In the genomic region with DNA sequence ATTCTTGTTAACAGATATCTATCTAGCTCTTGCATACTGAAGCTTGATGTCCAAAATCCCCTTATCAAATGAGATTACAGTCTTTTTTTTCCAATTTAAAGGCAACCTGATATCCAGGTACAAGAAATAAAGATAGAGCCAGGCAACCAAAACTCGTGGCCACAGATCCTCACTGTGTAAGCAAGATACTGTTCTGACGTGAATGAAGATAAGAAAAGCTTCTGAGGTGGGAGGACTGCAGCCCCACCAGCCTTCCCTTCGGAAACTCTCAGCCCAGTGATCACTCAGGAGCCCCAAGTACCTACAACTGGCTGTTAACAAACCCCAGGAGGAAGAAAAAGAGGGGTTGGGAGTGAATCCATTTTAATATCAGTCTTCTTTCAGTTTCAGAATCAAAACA, we compare ENCODE assay signal across 24 cellular contexts.
DNase-seq lines count a peak whose midpoint lies in the region; ATAC-seq and TF ChIP-seq lines count a peak whose summit lies in the region.
"Had no signal": no experiment of that assay in that cellular context is flagged by ENCODE, and none has a peak within 500 bp of the region (broad histone marks: within the 10 kb centered on the region; RNA-seq: fewer than 3 reads in every experiment).

No MANE protein-coding gene starts in this region.

- H3K4ac ChIP-seq in mesenchymal stem cell (ENCODE audit: low read depth in 1 of 2, low read length in 2 of 2) = no peak overlapping the region

- H3K79me1 ChIP-seq in mesenchymal stem cell (replicated peaks; ENCODE audit: low read length, poor library complexity, severe bottlenecking) = no peaks in the 10 kb centered on the region

- H4K20me1 ChIP-seq in GM23338 (replicated peaks; ENCODE audit: insufficient read depth) = no peaks in the 10 kb centered on the region

- H3K23ac ChIP-seq in mesenchymal stem cell (ENCODE audit: low read length in 2 of 2) = no peak overlapping the region

- POLR2A ChIA-PET in WTC11 (lab: Charles Lee) = interaction anchor here (0.6 kb wide), 1 partner anchor 25 kb away, joined by 3 read pairs; no protein-coding TSS in a partner anchor

- TF ChIP-seq EP300 in sigmoid colon (IDR thresholded peaks at IDR 0.05) = no peak

- H3K4me3 ChIP-seq in GM23338 (no peak overlapping the region), mesenchymal stem cell (ENCODE audit: insufficient read depth in 1 of 2, low read depth in 1 of 2, low read length in 2 of 2) (peak overlapping the region in 1 of 2 experiments; percentile 34), sigmoid colon (peak overlapping the region in 2 of 4 donors; percentile 9 to 14)
- H3K4me3 ChIP-seq: body of pancreas, heart left ventricle, left ventricle myocardium inferior had no signal

- TF ChIP-seq CTCF in GM23338 (conservative IDR thresholded peaks at IDR 0.05; ENCODE audit: low read depth in 2 of 2) (no peak), WTC11 (IDR thresholded peaks at IDR 0.05) (no peak), sigmoid colon (IDR thresholded peaks at IDR 0.05) (no peak)

- ATAC-seq in GM23338 (peak; percentile 60), WTC11 (peak; percentile 73)
- ATAC-seq: activated CD4-positive, alpha-beta T cell treated with anti-CD3 and anti-CD28 coated beads for 36 hours; body of pancreas had no signal

- no peak overlapping the region for H3K9ac ChIP-seq in mesenchymal stem cell (ENCODE audit: low read length)

- H2BK5ac ChIP-seq in mesenchymal stem cell (ENCODE audit: low read depth, low read length, poor library complexity, severe bottlenecking) = no peak overlapping the region

- peaks cover 20% of the 10 kb centered on the region for H3K36me3 Mint-ChIP-seq in GM23338 (ENCODE audit: low read depth)
- peaks cover 24% of the 10 kb centered on the region for H3K36me3 Mint-ChIP-seq in WTC11
- H3K36me3 Mint-ChIP-seq: activated naive CD8-positive, alpha-beta T cell treated with anti-CD3 and anti-CD28 coated beads, Interleukin-2, amount 10 ng/mL, durations not matched to agents 7 days and 5 days had no signal

- H3K27me3 Mint-ChIP-seq in GM23338 (ENCODE audit: insufficient read depth, low read depth, poor library complexity) = peaks cover 7% of the 10 kb centered on the region
- H3K27me3 Mint-ChIP-seq in WTC11 (ENCODE audit: low read depth) = peaks cover 5% of the 10 kb centered on the region; the same call in 1 of the 2 replicates

- H2BK12ac ChIP-seq in mesenchymal stem cell (ENCODE audit: low read length in 2 of 2) = no peak overlapping the region

- H3K4me3 Mint-ChIP-seq in GM23338 (no peak overlapping the region), WTC11 (no peak overlapping the region)
- H3K4me3 Mint-ChIP-seq: activated CD4-positive, alpha-beta T cell treated with anti-CD3 and anti-CD28 coated beads for 36 hours; activated naive CD8-positive, alpha-beta T cell treated with anti-CD3 and anti-CD28 coated beads, Interleukin-2, amount 10 ng/mL, durations not matched to agents 7 days and 5 days; CD4-positive, alpha-beta T cell had no signal

- no peak for DNase-seq in GM23338 (ENCODE audit: low spot score)
- no peak for DNase-seq in WTC11 (ENCODE audit: low spot score)
- DNase-seq in mesenchymal stem cell = no peak
- DNase-seq in sigmoid colon = no peak
- no peak for DNase-seq in HuH-7 (ENCODE audit: low spot score)
- no peak for DNase-seq in HuH-7.5 (ENCODE audit: low spot score)
- no peak for DNase-seq in CD1c-positive myeloid dendritic cell (ENCODE audit: extremely low spot score)
- DNase-seq in foreskin melanocyte = no peak
- DNase-seq: activated CD4-positive, alpha-beta T cell treated with anti-CD3 and anti-CD28 coated beads for 36 hours; activated naive CD8-positive, alpha-beta T cell treated with anti-CD3 and anti-CD28 coated beads, Interleukin-2, amount 10 ng/mL, durations not matched to agents 7 days and 5 days; body of pancreas; CD4-positive, alpha-beta T cell; GF-D8; H7; heart left ventricle; left ventricle myocardium inferior; NCI-H1417; NCI-H510A; occipital lobe; right cardiac atrium; RPMI8226; stimulated activated CD4-positive, alpha-beta T cell treated with anti-CD3 and anti-CD28 coated beads, Interleukin-15, amount 100 ng/mL, for 24 hours; substantia nigra had no signal

- H2AK5ac ChIP-seq in mesenchymal stem cell (ENCODE audit: low read length, severe bottlenecking) = no peak overlapping the region

- H3K4me1 Mint-ChIP-seq in GM23338 (peaks cover 19% of the 10 kb centered on the region), WTC11 (peaks cover 31% of the 10 kb centered on the region)
- H3K4me1 Mint-ChIP-seq: activated CD4-positive, alpha-beta T cell treated with anti-CD3 and anti-CD28 coated beads for 36 hours; activated naive CD8-positive, alpha-beta T cell treated with anti-CD3 and anti-CD28 coated beads, Interleukin-2, amount 10 ng/mL, durations not matched to agents 7 days and 5 days had no signal

- peak overlapping the region; percentile 28; the same call in 1 of the 2 replicates for H2AFZ ChIP-seq in GM23338
- H2AFZ ChIP-seq in mesenchymal stem cell (ENCODE audit: low read depth, low read length) = no peak overlapping the region

- WGBS in mesenchymal stem cell = 53% methylated on average over 2 of the region's 3 CpGs
- WGBS in sigmoid colon, 2 donors = 13 to 56% methylated on average over 3 of the region's 3 CpGs

- 0 out of 2 replicates have a peak overlapping the region, but pooled peaks have one; percentile 20 for H3K27ac Mint-ChIP-seq in GM23338
- no peak overlapping the region for H3K27ac Mint-ChIP-seq in WTC11
- H3K27ac Mint-ChIP-seq: activated CD4-positive, alpha-beta T cell treated with anti-CD3 and anti-CD28 coated beads for 36 hours; activated naive CD8-positive, alpha-beta T cell treated with anti-CD3 and anti-CD28 coated beads, Interleukin-2, amount 10 ng/mL, durations not matched to agents 7 days and 5 days; activated T-helper 2 cell treated with anti-CD3 and anti-CD28 coated beads, Interferon-gamma antibody, Interleukin-2, Interleukin-4, amounts not matched to agents 10 μg/mL and 5 μg/mL and 100 μg/mL, durations not matched to agents 14 hours and 24 hours and 36 hours; CD4-positive, alpha-beta T cell had no signal

- H3K4me1 ChIP-seq in GM23338 (ENCODE audit: insufficient read depth) (peaks cover 29% of the 10 kb centered on the region), mesenchymal stem cell (ENCODE audit: control insufficient read depth, insufficient read depth, low read depth, low read length) (no peaks in the 10 kb centered on the region), sigmoid colon (peaks cover 0 to 16% (median 6%) of the 10 kb centered on the region in 4 donors)

- no peaks in the 10 kb centered on the region for H3K9me2 ChIP-seq in GM23338 (ENCODE audit: insufficient read depth)

- intact Hi-C loops in sigmoid colon (cut with DNase I) = loop anchor here (10.0 kb wide), 1 partner anchor 191 kb away; a partner anchor contains a TSS

- TF ChIP-seq POLR2A in sigmoid colon (IDR thresholded peaks at IDR 0.05) = no peak

- H3K27me3 ChIP-seq in GM23338 (ENCODE audit: insufficient read depth) = peaks cover 4% of the 10 kb centered on the region; the same call in 1 of the 2 replicates
- H3K27me3 ChIP-seq in mesenchymal stem cell (ENCODE audit: control insufficient read depth in 1 of 2, insufficient read depth in 1 of 2, low read length in 2 of 2) = peaks cover 0 to 5% of the 10 kb centered on the region in 2 experiments
- H3K27me3 ChIP-seq in sigmoid colon = no peaks in the 10 kb centered on the region

- CTCF ChIA-PET in WTC11 (lab: Charles Lee) = no interaction called here

- H4K91ac ChIP-seq in mesenchymal stem cell (ENCODE audit: low read length) = no peak overlapping the region

- H3K79me2 ChIP-seq in GM23338 (replicated peaks; ENCODE audit: insufficient read depth) = no peaks in the 10 kb centered on the region

- H3K14ac ChIP-seq in mesenchymal stem cell (ENCODE audit: low read length in 2 of 2) = no peak overlapping the region

- no peaks in the 10 kb centered on the region for H3F3A ChIP-seq in GM23338 (replicated peaks; ENCODE audit: low read depth)

- H3K9me3 Mint-ChIP-seq in GM23338 = peaks cover 26% of the 10 kb centered on the region
- H3K9me3 Mint-ChIP-seq in WTC11 = peaks cover 25% of the 10 kb centered on the region

- H3K4me2 ChIP-seq in GM23338 (no peak overlapping the region), mesenchymal stem cell (ENCODE audit: low read length, poor library complexity, severe bottlenecking) (no peak overlapping the region)

- H3K36me3 ChIP-seq in GM23338 (ENCODE audit: insufficient read depth) (peaks cover 8% of the 10 kb centered on the region), mesenchymal stem cell (ENCODE audit: control insufficient read depth in 1 of 2, insufficient read depth in 2 of 2, low read depth in 1 of 2, low read length in 2 of 2) (no peaks in the 10 kb centered on the region), sigmoid colon (no peaks in the 10 kb centered on the region)
- H3K36me3 ChIP-seq: heart left ventricle, left ventricle myocardium inferior had no signal

- H3K9me3 ChIP-seq in mesenchymal stem cell (ENCODE audit: control insufficient read depth, low read length) (peaks cover 26% of the 10 kb centered on the region), sigmoid colon (peaks cover 0 to 5% (median 4%) of the 10 kb centered on the region in 4 donors)

- H2BK15ac ChIP-seq in mesenchymal stem cell (ENCODE audit: low read depth, poor library complexity, severe bottlenecking) = no peak overlapping the region

- no peak overlapping the region for H3K27ac ChIP-seq in GM23338 (ENCODE audit: low read depth)
- H3K27ac ChIP-seq in mesenchymal stem cell (ENCODE audit: low read length, poor library complexity, severe bottlenecking) = no peak overlapping the region
- H3K27ac ChIP-seq in sigmoid colon = peak overlapping the region in 3 of 4 donors; percentile 62 to 66 (median 62)
- H3K27ac ChIP-seq: body of pancreas, left ventricle myocardium inferior had no signal

- H3K18ac ChIP-seq in mesenchymal stem cell (ENCODE audit: low read depth in 1 of 2, low read length in 2 of 2) = no peak overlapping the region

- no peak overlapping the region for H4K8ac ChIP-seq in mesenchymal stem cell (ENCODE audit: low read length)

- peak overlapping the region; percentile 19 for H2BK120ac ChIP-seq in mesenchymal stem cell (ENCODE audit: low read depth, low read length)

TF ChIP-seq in GM23338, 12 proteins besides CTCF, POLR2A, EP300 and RAD21 (continues in another document):
- TF ChIP-seq EZH2 (IDR thresholded peaks at IDR 0.05; ENCODE audit: low read depth, unreplicated experiment) (no peak), ZNF331 (CRISPR knock-in tag; IDR thresholded peaks at IDR 0.05; ENCODE audit: low read depth) (no peak), STAT1 (IDR thresholded peaks at IDR 0.05; ENCODE audit: unreplicated experiment) (no peak), JUNB (IDR thresholded peaks at IDR 0.05; ENCODE audit: unreplicated experiment) (no peak), NANOG (IDR thresholded peaks at IDR 0.05; ENCODE audit: borderline replicate concordance) (no peak)

Comparison
In these comparisons a context has a peak if more than half of its experiments do, and no peak if none do; other contexts are left out.
1. H3K27ac ChIP-seq: peak in sigmoid colon (3 of 4); none in GM23338 (single experiment) and mesenchymal stem cell (single experiment).